In genomic region chr3:30779686-30780287, GRCh38 we compare ENCODE assay signal across 8 cellular contexts.
DNase-seq lines count a peak whose midpoint lies in the region; ATAC-seq, FAIRE-seq and TF ChIP-seq lines count a peak whose summit lies in the region.

No MANE protein-coding gene starts in this region.

- H3K4me1 ChIP-seq in HEK293 (ENCODE audit: control insufficient read depth, insufficient read depth, low read length) (no peaks in the 10 kb centered on the region), vagina (no peaks in the 10 kb centered on the region)

- no peak for FAIRE-seq in frontal cortex (lab: Jason Lieb, UNC)

- no peak overlapping the region for H3K9ac ChIP-seq in SU-DHL-6 (ENCODE audit: low read length)

- peak; percentile 53 for TF ChIP-seq CTCF in HEK293 (tag by site-specific recombination; IDR thresholded peaks at IDR 0.05)
- peak; percentile 20 for TF ChIP-seq CTCF in SU-DHL-6 (IDR thresholded peaks at IDR 0.05; ENCODE audit: insufficient read depth, low read length, poor library complexity, severe bottlenecking)
- TF ChIP-seq CTCF in vagina (IDR thresholded peaks at IDR 0.05): no peak

- no peaks in the 10 kb centered on the region for H3K79me2 ChIP-seq in SU-DHL-6 (ENCODE audit: insufficient read depth, low read length)

- no peaks in the 10 kb centered on the region for H3K4me1 Mint-ChIP-seq in activated naive CD8-positive, alpha-beta T cell treated with anti-CD3 and anti-CD28 coated beads for 36 hours

- intact Hi-C loops in vagina (cut with DNase I): loop anchor here (10.0 kb wide), 1 partner anchor 345 kb away; no protein-coding TSS in a partner anchor

- no peaks in the 10 kb centered on the region for H3K9me3 Mint-ChIP-seq in activated naive CD8-positive, alpha-beta T cell treated with anti-CD3 and anti-CD28 coated beads for 36 hours

- no peak overlapping the region for H3K4me3 ChIP-seq in HEK293 (ENCODE audit: low read depth, low read length)
- H3K4me3 ChIP-seq in SU-DHL-6 (ENCODE audit: insufficient read depth, low read length, poor library complexity, severe bottlenecking): no peak overlapping the region
- H3K4me3 ChIP-seq in vagina: no peak overlapping the region

- DNase-seq in CD1c-positive myeloid dendritic cell (ENCODE audit: extremely low spot score): peak; percentile 22
- peak; percentile 68 for DNase-seq in islet precursor cell
- no peak for DNase-seq in activated naive CD8-positive, alpha-beta T cell treated with anti-CD3 and anti-CD28 coated beads for 36 hours
- no peak for DNase-seq in frontal cortex (ENCODE audit: low spot score in 2 of 2)
- no peak for DNase-seq in vagina (ENCODE audit: extremely low spot score in 2 of 2)

- ATAC-seq in HG02642 (IDR thresholded peaks at IDR 0.05; ENCODE audit: poor library complexity, unreplicated experiment): no peak

- no peak overlapping the region for H3K4me3 Mint-ChIP-seq in activated naive CD8-positive, alpha-beta T cell treated with anti-CD3 and anti-CD28 coated beads for 36 hours

- H3K36me3 Mint-ChIP-seq in activated naive CD8-positive, alpha-beta T cell treated with anti-CD3 and anti-CD28 coated beads for 36 hours: no peaks in the 10 kb centered on the region

- H4K20me1 ChIP-seq in SU-DHL-6 (ENCODE audit: low read depth, low read length): no peaks in the 10 kb centered on the region

- no peak overlapping the region for H3K27ac Mint-ChIP-seq in activated naive CD8-positive, alpha-beta T cell treated with anti-CD3 and anti-CD28 coated beads for 36 hours

- POLR2A ChIA-PET in HEK293 (lab: Yijun Ruan, JAX): no interaction called here

- H3F3A ChIP-seq in SU-DHL-6 (ENCODE audit: insufficient read depth): no peaks in the 10 kb centered on the region

- H3K4me2 ChIP-seq in SU-DHL-6 (ENCODE audit: low read depth, low read length, poor library complexity, severe bottlenecking): no peak overlapping the region

- H3K27ac ChIP-seq in HEK293 (ENCODE audit: extremely low read depth, low read depth, low read length) (no peak overlapping the region), SU-DHL-6 (ENCODE audit: low read depth, low read length) (no peak overlapping the region), vagina (no peak overlapping the region)

- H3K27me3 Mint-ChIP-seq in activated naive CD8-positive, alpha-beta T cell treated with anti-CD3 and anti-CD28 coated beads for 36 hours: peaks cover 8% of the 10 kb centered on the region

- no peaks in the 10 kb centered on the region for H3K36me3 ChIP-seq in HEK293 (ENCODE audit: control insufficient read depth in 2 of 2, insufficient read depth in 1 of 2, low read length in 2 of 2)
- no peaks in the 10 kb centered on the region for H3K36me3 ChIP-seq in SU-DHL-6 (ENCODE audit: low read length)
- no peaks in the 10 kb centered on the region for H3K36me3 ChIP-seq in vagina

- H3K9me3 ChIP-seq in HEK293 (ENCODE audit: control insufficient read depth, insufficient read depth, low read depth, low read length): no peaks in the 10 kb centered on the region
- no peaks in the 10 kb centered on the region for H3K9me3 ChIP-seq in SU-DHL-6 (ENCODE audit: insufficient read depth, low read length)
- no peaks in the 10 kb centered on the region for H3K9me3 ChIP-seq in vagina

- no peak for TF ChIP-seq POLR2A in vagina (IDR thresholded peaks at IDR 0.05)

- CTCF ChIA-PET in HEK293 (lab: Yijun Ruan, JAX): interaction anchor here (0.6 to 1.8 kb wide), 6 partner anchors 11 to 1608 kb away, joined by 3 to 5 read pairs (median 4); no protein-coding TSS in a partner anchor

- H2AFZ ChIP-seq in SU-DHL-6 (ENCODE audit: low read depth, low read length, severe bottlenecking): no peak overlapping the region

- H3K9me2 ChIP-seq in SU-DHL-6 (replicated peaks; ENCODE audit: insufficient read depth, low read length): no peaks in the 10 kb centered on the region

- H3K27me3 ChIP-seq in SU-DHL-6 (ENCODE audit: low read length) (no peaks in the 10 kb centered on the region), vagina (no peaks in the 10 kb centered on the region)

TF ChIP-seq in HEK293, 187 proteins besides CTCF, POLR2A, EP300 and RAD21:
- TF ChIP-seq ZNF426 (tag by site-specific recombination; IDR thresholded peaks at IDR 0.05) (no peak), ZNF654 (tag by site-specific recombination; IDR thresholded peaks at IDR 0.05; ENCODE audit: low read depth) (peak; percentile 80), YY2 (tag by site-specific recombination; IDR thresholded peaks at IDR 0.05) (no peak), ZNF518A (tag by site-specific recombination; conservative IDR thresholded peaks at IDR 0.05; ENCODE audit: low read depth) (no peak), ZNF529 (tag by site-specific recombination; IDR thresholded peaks at IDR 0.05; ENCODE audit: insufficient replicate concordance) (no peak), GLIS1 (tag by site-specific recombination; IDR thresholded peaks at IDR 0.05) (no peak), ZNF645 (tag by site-specific recombination; IDR thresholded peaks at IDR 0.05) (no peak)

Comparison
In these comparisons a context has a peak if more than half of its experiments do, and no peak if none do; other contexts are left out.
1. DNase-seq: peak in CD1c-positive myeloid dendritic cell (single experiment) and islet precursor cell (single experiment); none in activated naive CD8-positive, alpha-beta T cell treated with anti-CD3 and anti-CD28 coated beads for 36 hours (single experiment), frontal cortex (0 of 2) and vagina (0 of 2).
2. CTCF ChIP-seq: peak in HEK293 (single experiment) and SU-DHL-6 (single experiment); none in vagina (0 of 3).